Comparison of ENCODE assay signal across 8 cellular contexts in the genomic region with DNA sequence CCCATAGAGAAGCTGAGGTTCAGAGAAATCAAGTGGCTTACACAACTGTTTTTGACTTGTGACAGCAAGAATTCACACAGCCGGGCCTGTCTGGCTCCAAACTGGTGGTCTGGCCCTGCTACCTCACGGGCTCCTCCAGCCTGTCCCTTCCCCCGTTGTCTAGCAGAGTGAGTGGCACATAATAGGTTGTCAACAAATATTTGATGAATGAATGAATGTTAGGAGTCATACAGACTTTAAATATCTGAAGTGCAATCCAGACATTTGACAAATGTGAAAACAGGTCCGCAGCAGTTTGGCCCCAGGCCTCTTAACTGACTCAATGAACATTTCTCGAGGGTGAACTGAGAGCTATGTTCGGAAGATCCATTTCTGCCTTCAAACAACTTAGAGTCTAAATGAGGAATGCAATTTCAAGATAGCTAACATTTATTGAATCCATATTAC. TPM values are rescaled to one million over a fixed set of nuclear protein-coding genes. Genes with fewer than 3 reads are reported as not detected.
DNase-seq lines count a peak whose midpoint lies in the region; ATAC-seq and TF ChIP-seq lines count a peak whose summit lies in the region.

No MANE protein-coding gene starts in this region.

- peaks cover 44 to 69% (median 59%) of the 10 kb centered on the region in 10 experiments for H3K4me1 ChIP-seq in BLaER1 treated with 17β-estradiol and CSF1 and Interleukin-3, amounts not matched to agents 10 nM and 100 nM

- peak overlapping the region in 3 of 10 experiments; percentile 69 to 89 (median 80); a peak in 4 of 20 replicates for H3K4me3 ChIP-seq in BLaER1 treated with 17β-estradiol and CSF1 and Interleukin-3, amounts not matched to agents 10 nM and 100 nM

- 0 out of 2 replicates have a peak overlapping the region, but pooled peaks have one; percentile 16 for H3K27ac Mint-ChIP-seq in HFFc6
- H3K27ac Mint-ChIP-seq in central memory CD8-positive, alpha-beta T cell (ENCODE audit: low read depth): no peak overlapping the region
- H3K27ac Mint-ChIP-seq in nephron progenitor cell: no peak overlapping the region

- H3K36me3 ChIP-seq in BLaER1 treated with 17β-estradiol and CSF1 and Interleukin-3, amounts not matched to agents 10 nM and 100 nM: peaks cover 0 to 10% (median 0%) of the 10 kb centered on the region in 11 experiments; a peak in 6 of 22 replicates

- H3K9me3 Mint-ChIP-seq in HFFc6 (no peaks in the 10 kb centered on the region), nephron progenitor cell (no peaks in the 10 kb centered on the region)
- H3K9me3 Mint-ChIP-seq in central memory CD8-positive, alpha-beta T cell: no peaks in the 10 kb centered on the region

- TF ChIP-seq CTCF in HFFc6 (IDR thresholded peaks at IDR 0.05): no peak
- TF ChIP-seq CTCF in nephron progenitor cell (IDR thresholded peaks at IDR 0.05): no peak

- H4K20me1 ChIP-seq in BLaER1 treated with 17β-estradiol and CSF1 and Interleukin-3, amounts not matched to agents 10 nM and 100 nM: peaks cover 0 to 19% (median 7%) of the 10 kb centered on the region in 11 experiments; a peak in 8 of 22 replicates

- no peaks in the 10 kb centered on the region for H3K9me3 ChIP-seq in BLaER1 treated with 17β-estradiol and CSF1 and Interleukin-3, amounts not matched to agents 10 nM and 100 nM (replicated peaks in 1 of 11)

- H3K27me3 Mint-ChIP-seq in HFFc6 (ENCODE audit: insufficient read depth) (peaks cover 6% of the 10 kb centered on the region), nephron progenitor cell (ENCODE audit: low read depth, poor library complexity) (peaks cover 34% of the 10 kb centered on the region)
- no peaks in the 10 kb centered on the region for H3K27me3 Mint-ChIP-seq in central memory CD8-positive, alpha-beta T cell

- ATAC-seq in central memory CD8-positive, alpha-beta T cell (replicated peaks; ENCODE audit: extremely low read depth, poor library complexity, severe bottlenecking): no peak
- no peak for ATAC-seq in GM18858 (IDR thresholded peaks at IDR 0.05; ENCODE audit: unreplicated experiment)

- DNase-seq in HFFc6: no peak
- DNase-seq in central memory CD8-positive, alpha-beta T cell (ENCODE audit: low spot score in 2 of 2): no peak
- DNase-seq in nephron progenitor cell: no peak
- DNase-seq in DMS53 treated with DMSO at 0.1 percent for 48 hours (lab: John Stamatoyannopoulos, UW; ENCODE audit: unreplicated experiment): no peak
- DNase-seq in SKM-1 treated with dmso at 0.1 percent for 144 hours (lab: John Stamatoyannopoulos, UW; ENCODE audit: unreplicated experiment): no peak
- no peak for DNase-seq in NCI-H774 (lab: John Stamatoyannopoulos, UW)

- no peaks in the 10 kb centered on the region; a peak in 1 of 22 replicates for H3K27me3 ChIP-seq in BLaER1 treated with 17β-estradiol and CSF1 and Interleukin-3, amounts not matched to agents 10 nM and 100 nM

- peak overlapping the region; percentile 70 to 100 (median 98) for H3K4me2 ChIP-seq in BLaER1 treated with 17β-estradiol and CSF1 and Interleukin-3, amounts not matched to agents 10 nM and 100 nM

- H3K36me3 Mint-ChIP-seq in HFFc6 (ENCODE audit: low read depth) (peaks cover 3% of the 10 kb centered on the region), nephron progenitor cell (ENCODE audit: low read depth) (peaks cover 2% of the 10 kb centered on the region)
- H3K36me3 Mint-ChIP-seq in central memory CD8-positive, alpha-beta T cell (ENCODE audit: insufficient read depth): peaks cover 16% of the 10 kb centered on the region

- H3K4me3 Mint-ChIP-seq in HFFc6 (peak overlapping the region; percentile 92), nephron progenitor cell (peak overlapping the region; percentile 83)
- H3K4me3 Mint-ChIP-seq in central memory CD8-positive, alpha-beta T cell: peak overlapping the region; percentile 76

- H3K4me1 Mint-ChIP-seq in HFFc6 (ENCODE audit: low read depth): peaks cover 37% of the 10 kb centered on the region
- peaks cover 41% of the 10 kb centered on the region for H3K4me1 Mint-ChIP-seq in central memory CD8-positive, alpha-beta T cell
- H3K4me1 Mint-ChIP-seq in nephron progenitor cell: peaks cover 61% of the 10 kb centered on the region

- no peak overlapping the region for H3K27ac ChIP-seq in BLaER1 treated with 17β-estradiol and CSF1 and Interleukin-3, amounts not matched to agents 10 nM and 100 nM

- H3K9ac ChIP-seq in BLaER1 treated with 17β-estradiol and CSF1 and Interleukin-3, amounts not matched to agents 10 nM and 100 nM: peak overlapping the region in 5 of 11 experiments; percentile 83 to 91 (median 87); a peak in 3 of 22 replicates

RNA-seq across cellular contexts. Expression of gene RHOC, which starts 1.1 kb away (rescaled TPM):
- 100 to 1,000 TPM; 579 to 610 (median 596) TPM for total RNA-seq in HFFc6 (2021; fragmentation: NEBNext Ultra II Directional; extraction: Animal tissue kit (Norgen Biotek cat#: 25700))

RNA-seq across cellular contexts. Expression of gene PPM1J, which starts 7.1 kb away (rescaled TPM):
- total RNA-seq in HFFc6 (2021; fragmentation: NEBNext Ultra II Directional; extraction: Animal tissue kit (Norgen Biotek cat#: 25700)): 1 to 10 TPM; 1.1 to 1.7 (median 1.4) TPM

RNA-seq across cellular contexts. Expression of gene MOV10, which starts 33.6 kb away (rescaled TPM):
- 10 to 100 TPM; 61.6 to 86.0 (median 83.5) TPM for total RNA-seq in HFFc6 (2021; fragmentation: NEBNext Ultra II Directional; extraction: Animal tissue kit (Norgen Biotek cat#: 25700))
